ENCODE assay signal across 1 cellular context in genomic region chrX:71315917-71316316, GRCh38.
TF ChIP-seq lines count a peak whose summit lies in the region.

No MANE protein-coding gene starts in this region.

TF ChIP-seq in SK-N-SH treated with all-trans-retinoic acid at 6 μM for 48 hours, 23 proteins besides CTCF, POLR2A, EP300 and RAD21 (continued from another document):
- TF ChIP-seq CSRNP3 (CRISPR knock-in tag; IDR thresholded peaks at IDR 0.05) (no peak), ISL1 (CRISPR knock-in tag; IDR thresholded peaks at IDR 0.05) (no peak)
